8 cellular contexts compared by ENCODE assay signal in the genomic region with DNA sequence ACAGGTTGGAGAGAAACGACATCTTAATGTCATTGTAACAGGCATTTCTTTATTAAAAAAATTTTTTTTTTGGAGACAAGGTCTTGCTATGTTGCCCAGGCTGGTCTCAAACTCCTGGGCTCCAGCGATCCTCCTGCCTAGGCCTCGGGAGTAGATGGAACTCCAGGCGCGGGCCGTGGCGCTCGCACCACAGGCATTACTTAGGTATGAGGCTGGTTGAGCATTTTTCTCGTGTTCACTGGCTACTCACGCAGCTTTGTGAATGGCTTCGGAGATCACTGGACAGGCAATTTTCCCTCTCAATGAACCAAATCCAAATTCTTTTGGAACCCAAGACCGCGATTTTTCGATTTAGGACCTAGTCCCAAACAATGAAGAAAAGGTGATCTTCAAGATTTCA. TPM values are rescaled to one million over a fixed set of nuclear protein-coding genes. Genes with fewer than 3 reads are reported as not detected.
DNase-seq lines count a peak whose midpoint lies in the region; ATAC-seq, FAIRE-seq and TF ChIP-seq lines count a peak whose summit lies in the region.

No MANE protein-coding gene starts in this region.

- no peaks in the 10 kb centered on the region; the same call in 1 of the 2 replicates for H3K27me3 ChIP-seq in BJ (ENCODE audit: control insufficient read depth, insufficient read depth, low read length)
- H3K27me3 ChIP-seq in MM.1S (replicated peaks; ENCODE audit: insufficient read depth, low read length): peaks cover 28% of the 10 kb centered on the region
- H3K27me3 ChIP-seq in effector memory CD4-positive, alpha-beta T cell (replicated peaks; ENCODE audit: control insufficient read depth, insufficient read depth, low read length, poor library complexity, severe bottlenecking): peaks cover 33% of the 10 kb centered on the region

- H3F3A ChIP-seq in MM.1S (ENCODE audit: insufficient read depth, low read length): no peaks in the 10 kb centered on the region

- no peaks in the 10 kb centered on the region for H3K9me3 Mint-ChIP-seq in nephron

- H3K4me1 ChIP-seq in MM.1S (ENCODE audit: low read length): no peaks in the 10 kb centered on the region
- H3K4me1 ChIP-seq in effector memory CD4-positive, alpha-beta T cell (ENCODE audit: control insufficient read depth, insufficient read depth, low read length, poor library complexity, severe bottlenecking): peaks cover 18% of the 10 kb centered on the region

- peaks cover 2% of the 10 kb centered on the region; the same call in 1 of the 2 replicates for H3K36me3 ChIP-seq in BJ (ENCODE audit: control insufficient read depth, insufficient read depth, low read length)
- H3K36me3 ChIP-seq in MM.1S (replicated peaks; ENCODE audit: insufficient read depth, low read length): no peaks in the 10 kb centered on the region
- no peaks in the 10 kb centered on the region for H3K36me3 ChIP-seq in effector memory CD4-positive, alpha-beta T cell (ENCODE audit: control insufficient read depth, insufficient read depth, low read length)

- no peaks in the 10 kb centered on the region for H3K79me2 ChIP-seq in MM.1S (ENCODE audit: low read length)

- CTCF ChIA-PET in BJ (lab: Yijun Ruan, JAX): interaction anchor here (0.5 to 6.3 kb wide), 35 partner anchors 11 to 282 kb away, joined by 3 to 115 read pairs (median 4); no protein-coding TSS in a partner anchor

- ATAC-seq in GM19463 (IDR thresholded peaks at IDR 0.05; ENCODE audit: unreplicated experiment) (no peak), GM18517 (IDR thresholded peaks at IDR 0.05; ENCODE audit: unreplicated experiment) (no peak)

- H3K4me3 Mint-ChIP-seq in nephron: peak overlapping the region; percentile 88 to 92 (median 91)

- H3K36me3 Mint-ChIP-seq in nephron (ENCODE audit: low read depth): peaks cover 10% of the 10 kb centered on the region

- peak overlapping the region; percentile 36 to 89 (median 56) for H3K27ac Mint-ChIP-seq in nephron

- POLR2A ChIA-PET in BJ (lab: Charles Lee): no interaction called here

- peak overlapping the region; percentile 82; the same call in 1 of the 2 replicates for H2AFZ ChIP-seq in MM.1S (ENCODE audit: low read length)

- no peak for FAIRE-seq in GM12892 (lab: Jason Lieb, UNC)

- H3K9me2 ChIP-seq in MM.1S (replicated peaks; ENCODE audit: insufficient read depth, low read length): no peaks in the 10 kb centered on the region

- H3K27ac ChIP-seq in MM.1S (ENCODE audit: low read length): no peak overlapping the region
- no peak overlapping the region for H3K27ac ChIP-seq in effector memory CD4-positive, alpha-beta T cell (ENCODE audit: insufficient read depth, low read length, poor library complexity, severe bottlenecking)

- H3K9me3 ChIP-seq in MM.1S (replicated peaks; ENCODE audit: insufficient read depth, low read length): no peaks in the 10 kb centered on the region
- no peaks in the 10 kb centered on the region for H3K9me3 ChIP-seq in effector memory CD4-positive, alpha-beta T cell (ENCODE audit: control insufficient read depth, low read length)

- no peak for TF ChIP-seq POLR2A in GM12892 (IDR thresholded peaks at IDR 0.05; ENCODE audit: low read depth, low read length)

- peaks cover 32% of the 10 kb centered on the region for H3K4me1 Mint-ChIP-seq in nephron

- DNase-seq in BJ (ENCODE audit: low read depth) (no peak), MM.1S (no peak), GM12892 (ENCODE audit: insufficient read length) (no peak)
- DNase-seq in effector memory CD4-positive, alpha-beta T cell: no peak
- DNase-seq in stimulated activated CD4-positive, alpha-beta T cell treated with anti-CD3 and anti-CD28 coated beads, Interleukin-4, amount 100 ng/mL, for 4 hours: no peak

- no peak overlapping the region; the same call in 1 of the 2 replicates for H3K9ac ChIP-seq in MM.1S (ENCODE audit: low read length)

- H3K4me3 ChIP-seq in BJ (ENCODE audit: low read depth, low read length) (peak overlapping the region; percentile 69), MM.1S (ENCODE audit: low read length) (peak overlapping the region; percentile 65)
- peak overlapping the region; percentile 65 for H3K4me3 ChIP-seq in effector memory CD4-positive, alpha-beta T cell (ENCODE audit: insufficient read depth, low read depth, low read length, poor library complexity, severe bottlenecking)

- no peaks in the 10 kb centered on the region for H4K20me1 ChIP-seq in MM.1S (ENCODE audit: insufficient read depth, low read length)

- TF ChIP-seq CTCF in BJ (IDR thresholded peaks at IDR 0.05; ENCODE audit: insufficient read depth, low read depth, low read length): no peak
- no peak for TF ChIP-seq CTCF in MM.1S (IDR thresholded peaks at IDR 0.05; ENCODE audit: low read length)
- no peak for TF ChIP-seq CTCF in nephron (IDR thresholded peaks at IDR 0.05; ENCODE audit: unreplicated experiment in 3 of 3)

- H3K27me3 Mint-ChIP-seq in nephron (ENCODE audit: low read depth): no peaks in the 10 kb centered on the region

- peak overlapping the region; percentile 92 for H3K4me2 ChIP-seq in MM.1S (ENCODE audit: low read depth, low read length)

RNA-seq across cellular contexts. Expression of a gene that starts 0.8 kb away (rescaled TPM):
- 1.9 and 3.2 TPM in 2 replicates for polyA plus RNA-seq in BJ (2011; rRNA removed)
- polyA minus RNA-seq in BJ (2011; rRNA and poly(A)+ RNA removed): 2.9 and 5.0 TPM in 2 replicates
- polyA plus RNA-seq in GM12892 (2012; ENCODE audit: missing spikeins): 0.13 TPM
